In genomic region chr5:106121972-106122605, GRCh38 we compare ENCODE assay signal across 8 cellular contexts.
A peak's percentile ranks its signal among the peaks of the same experiment; 100 is the strongest.
DNase-seq lines count a peak whose midpoint lies in the region; ATAC-seq and TF ChIP-seq lines count a peak whose summit lies in the region.

No MANE protein-coding gene starts in this region.

- H2AFZ ChIP-seq in OCI-LY7 (ENCODE audit: low read length) = no peak overlapping the region

- no peaks in the 10 kb centered on the region for H3K9me3 Mint-ChIP-seq in CD4-positive, alpha-beta T cell

- H4K20me1 ChIP-seq in OCI-LY7 (ENCODE audit: insufficient read depth, low read length) = no peaks in the 10 kb centered on the region

- no peaks in the 10 kb centered on the region for H3K9me3 ChIP-seq in OCI-LY7 (ENCODE audit: low read length)
- no peaks in the 10 kb centered on the region for H3K9me3 ChIP-seq in CD4-positive, alpha-beta T cell (ENCODE audit: control insufficient read depth, low read length)

- CTCF ChIA-PET in OCI-LY7 (lab: Charles Lee; ENCODE audit: unreplicated experiment) = no interaction called here
- CTCF ChIA-PET in CD4-positive, alpha-beta T cell (lab: Charles Lee) = no interaction called here

- H3K4me3 Mint-ChIP-seq in CD4-positive, alpha-beta T cell = no peak overlapping the region

- H3K9me2 ChIP-seq in OCI-LY7 (ENCODE audit: insufficient read depth, low read length) = no peaks in the 10 kb centered on the region

- intact Hi-C loops in OCI-LY7 (cut with micrococcal nuclease; ENCODE audit: unreplicated experiment) = no loop called here
- intact Hi-C loops in CD4-positive, alpha-beta T cell (cut with DNase I, micrococcal nuclease) = no loop called here

- DNase-seq in AG20443 (ENCODE audit: low spot score) = peak; percentile 75
- DNase-seq in OCI-LY7 (ENCODE audit: low spot score) = peak; percentile 20
- DNase-seq in foreskin keratinocyte = peak in 1 of 2 donors; percentile 22
- DNase-seq in hypothalamus (lab: John Stamatoyannopoulos, UW) = no peak
- DNase-seq in CD4-positive, alpha-beta T cell = no peak
- DNase-seq in NCI-H128 (lab: John Stamatoyannopoulos, UW; ENCODE audit: unreplicated experiment) = no peak

- no peaks in the 10 kb centered on the region for H3K27me3 Mint-ChIP-seq in CD4-positive, alpha-beta T cell

- no peaks in the 10 kb centered on the region for H3K36me3 Mint-ChIP-seq in CD4-positive, alpha-beta T cell (ENCODE audit: low read depth)

- no peaks in the 10 kb centered on the region for H3K36me3 ChIP-seq in OCI-LY7 (ENCODE audit: insufficient read depth, low read length)

- no peaks in the 10 kb centered on the region for H3K27me3 ChIP-seq in foreskin keratinocyte
- no peaks in the 10 kb centered on the region for H3K27me3 ChIP-seq in CD4-positive, alpha-beta T cell (ENCODE audit: control insufficient read depth, insufficient read depth, low read length)

- no peak overlapping the region for H3K27ac Mint-ChIP-seq in CD4-positive, alpha-beta T cell

- no peak overlapping the region for H3K4me3 ChIP-seq in OCI-LY7 (ENCODE audit: low read depth, low read length, poor library complexity, severe bottlenecking)

- POLR2A ChIA-PET in OCI-LY7 (lab: Charles Lee) = interaction anchor here (0.5 kb wide), 1 partner anchor 1833 kb away, joined by 5 read pairs; no protein-coding TSS in a partner anchor
- POLR2A ChIA-PET in CD4-positive, alpha-beta T cell (lab: Charles Lee) = no interaction called here

- H3K4me1 Mint-ChIP-seq in CD4-positive, alpha-beta T cell (ENCODE audit: low read depth) = no peaks in the 10 kb centered on the region

- no TSS peak for BruUV-seq in OCI-LY7 (replicated peaks; lab: Mats Ljungman, UMichigan)

- no peak overlapping the region for H3K4me2 ChIP-seq in OCI-LY7 (ENCODE audit: low read length)

- peak; percentile 89 for ATAC-seq in GM18502 (IDR thresholded peaks at IDR 0.05; ENCODE audit: poor library complexity, unreplicated experiment)
- ATAC-seq in HG02852 (IDR thresholded peaks at IDR 0.05; ENCODE audit: unreplicated experiment) = peak; percentile 90
- peak; percentile 90 for ATAC-seq in foreskin keratinocyte
- ATAC-seq in CD4-positive, alpha-beta T cell (ENCODE audit: poor library complexity) = no peak

- H3K27ac ChIP-seq in OCI-LY7 (ENCODE audit: low read depth, low read length, poor library complexity, severe bottlenecking) = no peak overlapping the region
- no peak overlapping the region for H3K27ac ChIP-seq in foreskin keratinocyte
- H3K27ac ChIP-seq in CD4-positive, alpha-beta T cell (ENCODE audit: low read depth, low read length) = no peak overlapping the region

- TF ChIP-seq CTCF in OCI-LY7 (conservative IDR thresholded peaks at IDR 0.05; ENCODE audit: low read length) = peak; percentile 94
- peak; percentile 81 for TF ChIP-seq CTCF in foreskin keratinocyte (conservative IDR thresholded peaks at IDR 0.05)
- TF ChIP-seq CTCF in CD4-positive, alpha-beta T cell (IDR thresholded peaks at IDR 0.05) = no peak

- H3K79me2 ChIP-seq in OCI-LY7 (ENCODE audit: insufficient read depth, low read depth, low read length) = no peaks in the 10 kb centered on the region

- H3K4me1 ChIP-seq in OCI-LY7 (ENCODE audit: insufficient read depth, low read length, poor library complexity, severe bottlenecking) = no peaks in the 10 kb centered on the region
- H3K4me1 ChIP-seq in foreskin keratinocyte = no peaks in the 10 kb centered on the region

Comparison
In these comparisons a context has a peak if more than half of its experiments do, and no peak if none do; other contexts are left out.
1. DNase-seq: peak in AG20443 (single experiment) and OCI-LY7 (single experiment); none in hypothalamus (0 of 51), CD4-positive, alpha-beta T cell (0 of 10) and NCI-H128 (single experiment).